Comparison of ENCODE assay signal across 8 cellular contexts in the genomic region with DNA sequence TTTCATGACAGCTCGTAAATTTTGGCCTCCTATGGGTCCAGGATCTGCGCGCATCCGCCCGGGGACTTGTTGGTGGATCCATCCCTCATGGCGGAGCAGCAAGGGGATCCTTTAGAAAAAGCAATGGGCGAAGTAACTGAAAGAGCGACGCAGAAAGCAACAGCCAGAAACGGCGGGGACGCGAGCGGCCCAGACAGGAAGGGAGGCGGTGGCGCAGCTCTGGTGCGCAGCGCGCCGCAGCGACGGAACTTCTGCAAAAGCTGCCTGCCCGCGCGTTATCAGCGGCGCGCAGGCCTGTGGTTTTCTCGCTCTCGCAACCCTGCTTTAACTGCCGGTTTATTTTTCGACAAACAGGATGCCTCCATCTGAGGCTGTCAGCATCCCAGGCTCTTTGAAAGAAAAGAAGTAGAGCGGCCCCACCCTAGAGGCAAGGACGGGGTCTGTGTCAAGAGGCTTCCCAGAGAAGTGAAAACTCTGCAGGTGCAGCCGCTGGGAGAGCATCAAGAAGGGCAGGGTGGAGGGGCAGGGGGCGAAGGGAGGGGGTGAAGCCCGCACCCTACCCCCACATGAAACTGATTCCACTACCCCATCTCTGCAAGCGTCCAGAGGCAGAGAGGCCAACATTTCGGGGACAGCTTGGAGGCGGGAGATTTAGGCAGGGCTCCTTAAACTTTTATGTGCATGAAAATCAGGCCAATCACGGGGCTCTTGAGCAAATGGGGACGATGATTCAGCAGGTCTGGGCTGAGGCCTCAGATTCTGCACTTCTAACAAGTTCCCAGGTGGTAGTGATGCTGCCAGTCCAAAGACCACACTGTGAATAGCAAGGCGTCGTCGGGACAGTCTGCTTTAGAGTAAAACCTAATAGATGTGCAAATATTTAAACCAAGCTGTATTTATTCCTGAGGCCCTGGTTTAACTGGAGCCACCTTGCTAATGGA. TPM values are rescaled to one million over a fixed set of nuclear protein-coding genes. Genes with fewer than 3 reads are reported as not detected.
A peak's percentile ranks its signal among the peaks of the same experiment; 100 is the strongest.
DNase-seq lines count a peak whose midpoint lies in the region; ATAC-seq and TF ChIP-seq lines count a peak whose summit lies in the region.

No MANE protein-coding gene starts in this region.

- H3K4me2 ChIP-seq in OCI-LY7 (ENCODE audit: low read length) (peak overlapping the region; percentile 95), PC-3 (ENCODE audit: low read length) (no peak overlapping the region)

- 11 to 14% methylated on average over 45 of the region's 45 CpGs for WGBS in heart right ventricle, 2 donors

- H3F3A ChIP-seq in PC-3 (ENCODE audit: low read length, unreplicated experiment): no peaks in the 10 kb centered on the region

- H3K27ac ChIP-seq in OCI-LY7 (ENCODE audit: low read depth, low read length, poor library complexity, severe bottlenecking): peak overlapping the region; percentile 97
- H3K27ac ChIP-seq in heart right ventricle: peak overlapping the region in 6 of 10 donors; percentile 2 to 90 (median 32)
- H3K27ac ChIP-seq in PC-3 (ENCODE audit: low read length): no peak overlapping the region

- H3K36me3 ChIP-seq in OCI-LY7 (ENCODE audit: insufficient read depth, low read length): peaks cover 52% of the 10 kb centered on the region
- H3K36me3 ChIP-seq in heart right ventricle: no peaks in the 10 kb centered on the region
- peaks cover 15% of the 10 kb centered on the region for H3K36me3 ChIP-seq in PC-3 (ENCODE audit: low read depth, low read length)

- no TSS peak for BruUV-seq in OCI-LY7 (replicated peaks; lab: Mats Ljungman, UMichigan)
- no TSS peak for BruUV-seq in PC-3 (replicated peaks; lab: Mats Ljungman, UMichigan)

- peak; percentile 74 for DNase-seq in GM12865 (ENCODE audit: low read depth)
- peak; percentile 93 for DNase-seq in OCI-LY7 (ENCODE audit: low spot score)
- peak; percentile 85 for DNase-seq in activated effector memory CD4-positive, alpha-beta T cell treated with Interleukin-2 at 50 U/mL for 16 hours
- DNase-seq in heart right ventricle: peak; percentile 42 to 66
- no peak for DNase-seq in retinal pigment epithelial cell (ENCODE audit: low read depth)
- no peak for DNase-seq in PC-3
- DNase-seq in NCI-H226: no peak

- H2AFZ ChIP-seq in OCI-LY7 (ENCODE audit: low read length): peak overlapping the region; percentile 17; the same call in 1 of the 2 replicates
- H2AFZ ChIP-seq in PC-3 (ENCODE audit: low read length): no peak overlapping the region

- H3K4me3 ChIP-seq in GM12865 (ENCODE audit: low read depth, low read length) (peak overlapping the region; percentile 14; the same call in 1 of the 2 replicates), OCI-LY7 (ENCODE audit: low read depth, low read length, poor library complexity, severe bottlenecking) (peak overlapping the region; percentile 65), heart right ventricle (peak overlapping the region in 6 of 10 donors; percentile 24 to 41 (median 32)), retinal pigment epithelial cell (ENCODE audit: low read length) (peak overlapping the region; percentile 19), PC-3 (ENCODE audit: low read length) (no peak overlapping the region)

- POLR2A ChIA-PET in OCI-LY7 (lab: Charles Lee) (interaction anchor here (0.5 to 2.0 kb wide), 6 partner anchors 17 to 203 kb away, joined by 3 to 6 read pairs (median 4); no protein-coding TSS in a partner anchor), PC-3 (lab: Charles Lee; ENCODE audit: unreplicated experiment) (no interaction called here)

- H3K9me2 ChIP-seq in OCI-LY7 (ENCODE audit: insufficient read depth, low read length) (no peaks in the 10 kb centered on the region), PC-3 (replicated peaks; ENCODE audit: low read length) (no peaks in the 10 kb centered on the region)

- no peak for TF ChIP-seq CTCF in GM12865 (IDR thresholded peaks at IDR 0.05; ENCODE audit: insufficient read depth, low read depth, low read length, missing control alignments)
- TF ChIP-seq CTCF in OCI-LY7 (conservative IDR thresholded peaks at IDR 0.05; ENCODE audit: low read length): peak; percentile 21; the same call in 1 of the 2 replicates
- no peak for TF ChIP-seq CTCF in heart right ventricle (IDR thresholded peaks at IDR 0.05)
- TF ChIP-seq CTCF in retinal pigment epithelial cell (conservative IDR thresholded peaks at IDR 0.05; ENCODE audit: low read depth, low read length): no peak
- no peak for TF ChIP-seq CTCF in PC-3 (conservative IDR thresholded peaks at IDR 0.05; ENCODE audit: low read depth, low read length)

- H3K9ac ChIP-seq in PC-3 (ENCODE audit: low read length): no peak overlapping the region

- ATAC-seq in HG02623 (IDR thresholded peaks at IDR 0.05; ENCODE audit: unreplicated experiment) (peak; percentile 75), heart right ventricle (peak; percentile 70 to 89 (median 76)), PC-3 (no peak)

- no peaks in the 10 kb centered on the region for H3K9me3 ChIP-seq in OCI-LY7 (ENCODE audit: low read length)
- peaks cover 0 to 4% (median 0%) of the 10 kb centered on the region in 11 donors for H3K9me3 ChIP-seq in heart right ventricle
- H3K9me3 ChIP-seq in PC-3 (ENCODE audit: low read length): no peaks in the 10 kb centered on the region

- CTCF ChIA-PET in OCI-LY7 (lab: Charles Lee; ENCODE audit: unreplicated experiment): no interaction called here
- CTCF ChIA-PET in PC-3 (lab: Charles Lee): no interaction called here

- H3K27me3 ChIP-seq in heart right ventricle (peaks cover 0 to 32% (median 16%) of the 10 kb centered on the region in 7 donors), PC-3 (ENCODE audit: low read length) (no peaks in the 10 kb centered on the region)

- H3K79me2 ChIP-seq in OCI-LY7 (ENCODE audit: insufficient read depth, low read depth, low read length) (peaks cover 79% of the 10 kb centered on the region), PC-3 (ENCODE audit: low read length) (peaks cover 85% of the 10 kb centered on the region)

- intact Hi-C loops in OCI-LY7 (cut with micrococcal nuclease; ENCODE audit: unreplicated experiment): loop anchor here (1.0 to 2.0 kb wide), 4 partner anchors 21 to 200 kb away; no protein-coding TSS in a partner anchor
- intact Hi-C loops in heart right ventricle (cut with DNase I): no loop called here
- intact Hi-C loops in PC-3 (cut with micrococcal nuclease): no loop called here

- H4K20me1 ChIP-seq in OCI-LY7 (ENCODE audit: insufficient read depth, low read length) (peaks cover 11% of the 10 kb centered on the region; the same call in 1 of the 2 replicates), PC-3 (ENCODE audit: low read length) (no peaks in the 10 kb centered on the region; the same call in 1 of the 2 replicates)

- H3K4me1 ChIP-seq in OCI-LY7 (ENCODE audit: insufficient read depth, low read length, poor library complexity, severe bottlenecking): peaks cover 69% of the 10 kb centered on the region
- peaks cover 0 to 56% (median 0%) of the 10 kb centered on the region in 9 donors for H3K4me1 ChIP-seq in heart right ventricle
- no peaks in the 10 kb centered on the region; the same call in 1 of the 2 replicates for H3K4me1 ChIP-seq in PC-3 (ENCODE audit: insufficient read depth, low read length)

RNA-seq across cellular contexts. Expression of a gene that starts 22.2 kb away (rescaled TPM):
- total RNA-seq in OCI-LY7 (2014; rRNA removed; shearing (Covaris generic)): 22.3 and 30.5 TPM in 2 replicates
- total RNA-seq in OCI-LY7 (2022) (40.8 and 44.6 TPM in 2 replicates), heart right ventricle (10 to 100 TPM in 1 of 10 donors, 1 to 10 TPM in 9; 2.1 to 29.3 (median 4.4) TPM), PC-3 (2014; rRNA removed) (55.2 and 77.8 TPM in 2 replicates)
- under 1 TPM; 0.88 to 0.93 TPM for polyA plus RNA-seq in heart right ventricle

Comparison
In these comparisons a context has a peak if more than half of its experiments do, and no peak if none do; other contexts are left out.
1. DNase-seq: peak in GM12865 (single experiment), OCI-LY7 (single experiment), activated effector memory CD4-positive, alpha-beta T cell treated with Interleukin-2 at 50 U/mL for 16 hours (single experiment) and heart right ventricle (2 of 2); none in retinal pigment epithelial cell (single experiment), PC-3 (single experiment) and NCI-H226 (single experiment).